ENCODE assay signal across 8 cellular contexts in the genomic region with DNA sequence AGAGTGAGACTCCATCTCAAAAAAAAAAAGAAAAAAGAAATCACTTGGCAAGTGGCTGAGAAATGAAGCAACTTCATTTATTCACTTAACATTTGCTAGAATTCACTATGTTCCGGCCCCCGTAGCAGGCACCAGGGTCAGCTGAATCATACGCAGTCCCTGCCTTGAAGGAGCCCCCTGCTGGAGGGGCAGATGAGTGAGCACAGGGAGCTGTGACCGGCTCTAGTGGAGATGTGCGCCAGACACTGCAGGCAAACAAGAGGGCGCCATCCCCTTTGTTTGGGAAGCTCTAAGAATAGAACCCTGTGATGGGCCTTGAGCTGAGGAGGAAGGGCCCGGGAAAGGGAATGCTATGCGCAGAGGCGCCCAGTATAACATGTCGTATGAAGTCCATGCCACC. TPM values are rescaled to one million over a fixed set of nuclear protein-coding genes. Genes with fewer than 3 reads are reported as not detected.
A peak's percentile ranks its signal among the peaks of the same experiment; 100 is the strongest.
DNase-seq lines count a peak whose midpoint lies in the region; ATAC-seq lines count a peak whose summit lies in the region.

No MANE protein-coding gene starts in this region.

- CTCF ChIA-PET in activated CD8-positive, alpha-beta T cell treated with anti-CD3 and anti-CD28 coated beads, Interleukin-2, amount 10 ng/mL, durations not matched to agents 7 days and 5 days (lab: Charles Lee): interaction anchor here (0.8 to 15.1 kb wide), 6 partner anchors 10 to 377 kb away, joined by 3 to 251 read pairs (median 3); no protein-coding TSS in a partner anchor

- no peaks in the 10 kb centered on the region for H3K27me3 Mint-ChIP-seq in activated CD8-positive, alpha-beta T cell treated with anti-CD3 and anti-CD28 coated beads, Interleukin-2, amount 10 ng/mL, durations not matched to agents 7 days and 5 days (ENCODE audit: low read depth)

- H3K4me1 Mint-ChIP-seq in activated CD8-positive, alpha-beta T cell treated with anti-CD3 and anti-CD28 coated beads, Interleukin-2, amount 10 ng/mL, durations not matched to agents 7 days and 5 days (ENCODE audit: low read depth): peaks cover 1% of the 10 kb centered on the region

- H3K36me3 Mint-ChIP-seq in activated CD8-positive, alpha-beta T cell treated with anti-CD3 and anti-CD28 coated beads, Interleukin-2, amount 10 ng/mL, durations not matched to agents 7 days and 5 days (ENCODE audit: low read depth): peaks cover 5% of the 10 kb centered on the region

- peak; percentile 96 for DNase-seq in DMS53 treated with DMSO at 0.1 percent for 48 hours (lab: John Stamatoyannopoulos, UW; ENCODE audit: unreplicated experiment)
- peak; percentile 67 for DNase-seq in KBM-7
- peak; percentile 39 for DNase-seq in activated CD8-positive, alpha-beta T cell treated with anti-CD3 and anti-CD28 coated beads, Interleukin-2, amount 10 ng/mL, durations not matched to agents 7 days and 5 days
- DNase-seq in left lobe of liver (ENCODE audit: low spot score): no peak

- no peak overlapping the region for H3K27ac Mint-ChIP-seq in activated CD8-positive, alpha-beta T cell treated with anti-CD3 and anti-CD28 coated beads, Interleukin-2, amount 10 ng/mL, durations not matched to agents 7 days and 5 days

- ATAC-seq in activated CD8-positive, alpha-beta T cell treated with anti-CD3 and anti-CD28 coated beads, Interleukin-2, amount 10 ng/mL, durations not matched to agents 7 days and 5 days: peak; percentile 49
- ATAC-seq in left lobe of liver: peak; percentile 53
- ATAC-seq in HG03025 (IDR thresholded peaks at IDR 0.05; ENCODE audit: low FRiP score, unreplicated experiment): no peak
- no peak for ATAC-seq in HG03196 (IDR thresholded peaks at IDR 0.05; ENCODE audit: unreplicated experiment)
- ATAC-seq in HG03460 (IDR thresholded peaks at IDR 0.05; ENCODE audit: unreplicated experiment): no peak
- no peak for ATAC-seq in HG03139 (IDR thresholded peaks at IDR 0.05; ENCODE audit: unreplicated experiment)

- no peak overlapping the region for H3K4me3 Mint-ChIP-seq in activated CD8-positive, alpha-beta T cell treated with anti-CD3 and anti-CD28 coated beads, Interleukin-2, amount 10 ng/mL, durations not matched to agents 7 days and 5 days

- POLR2A ChIA-PET in activated CD8-positive, alpha-beta T cell treated with anti-CD3 and anti-CD28 coated beads, Interleukin-2, amount 10 ng/mL, durations not matched to agents 7 days and 5 days (lab: Charles Lee): interaction anchor here (0.8 kb wide), 1 partner anchor 239 kb away, joined by 4 read pairs; no protein-coding TSS in a partner anchor

- in situ Hi-C loops in KBM-7 (cut with MboI; ENCODE audit: low pct_unique_long_range_greater_than_20kb, low sequenced_read_pairs): loop anchor here (25.0 kb wide), 1 partner anchor 452 kb away; no protein-coding TSS in a partner anchor

- no peaks in the 10 kb centered on the region for H3K9me3 Mint-ChIP-seq in activated CD8-positive, alpha-beta T cell treated with anti-CD3 and anti-CD28 coated beads, Interleukin-2, amount 10 ng/mL, durations not matched to agents 7 days and 5 days (ENCODE audit: insufficient read depth)

RNA-seq across cellular contexts. Expression of gene RPL26L1, which starts 20.2 kb away (rescaled TPM):
- total RNA-seq in activated CD8-positive, alpha-beta T cell treated with anti-CD3 and anti-CD28 coated beads, Interleukin-2, amount 10 ng/mL, durations not matched to agents 7 days and 5 days: 10 to 100 TPM; 45.1 to 49.4 TPM
- total RNA-seq in left lobe of liver: 16.3 TPM

RNA-seq across cellular contexts. Expression of gene ATP6V0E1, which starts 44.5 kb away (rescaled TPM):
- total RNA-seq in activated CD8-positive, alpha-beta T cell treated with anti-CD3 and anti-CD28 coated beads, Interleukin-2, amount 10 ng/mL, durations not matched to agents 7 days and 5 days: 100 to 1,000 TPM; 122 to 129 TPM
- total RNA-seq in left lobe of liver: 110 TPM

Comparison
In these comparisons a context has a peak if more than half of its experiments do, and no peak if none do; other contexts are left out.
1. ATAC-seq: peak in activated CD8-positive, alpha-beta T cell treated with anti-CD3 and anti-CD28 coated beads, Interleukin-2, amount 10 ng/mL, durations not matched to agents 7 days and 5 days (single experiment) and left lobe of liver (single experiment); none in HG03025 (single experiment), HG03196 (single experiment), HG03460 (single experiment) and HG03139 (single experiment).